ENCODE assay signal across 1 cellular context in genomic region chr6:7954477-7955200, GRCh38.
TF ChIP-seq lines count a peak whose summit lies in the region.

No MANE protein-coding gene starts in this region.

TF ChIP-seq in K562, 482 proteins besides CTCF, POLR2A, EP300 and RAD21 (continued from another document):
- TF ChIP-seq MECOM (CRISPR knock-in tag; IDR thresholded peaks at IDR 0.05) (no peak), ATF3 (IDR thresholded peaks at IDR 0.05) (0 out of 2 replicates have a peak, but pooled peaks have one; percentile 11), ATF3 (CRISPR knock-in tag; conservative IDR thresholded peaks at IDR 0.05) (no peak), FOSL1 (tag; conservative IDR thresholded peaks at IDR 0.05) (peak; percentile 46; the same call in 1 of the 2 replicates), GTF2F1 (IDR thresholded peaks at IDR 0.05; ENCODE audit: low read depth, low read length) (no peak), ZNF561 (CRISPR knock-in tag; conservative IDR thresholded peaks at IDR 0.05) (no peak), NR2C1 (IDR thresholded peaks at IDR 0.05) (no peak), NR2C1 (tag; IDR thresholded peaks at IDR 0.05) (no peak), ETV1 (tag; conservative IDR thresholded peaks at IDR 0.05; ENCODE audit: low read depth) (no peak), ARHGAP35 (IDR thresholded peaks at IDR 0.05; ENCODE audit: partially characterized antibody) (no peak), MEIS2 (IDR thresholded peaks at IDR 0.05; ENCODE audit: partially characterized antibody) (peak; percentile 24), JUND (IDR thresholded peaks at IDR 0.05; ENCODE audit: borderline replicate concordance, low read depth, low read length) (no peak), JUND (tag; IDR thresholded peaks at IDR 0.05; ENCODE audit: borderline replicate concordance, low read depth, low read length) (0 out of 3 replicates have a peak, but pooled peaks have one; percentile 26), ATF4 (CRISPR knock-in tag; IDR thresholded peaks at IDR 0.05) (no peak)
TF ChIP-seq in K562: peak in this region for 4.
